ENCODE assay signal across 9 cellular contexts in the genomic region with DNA sequence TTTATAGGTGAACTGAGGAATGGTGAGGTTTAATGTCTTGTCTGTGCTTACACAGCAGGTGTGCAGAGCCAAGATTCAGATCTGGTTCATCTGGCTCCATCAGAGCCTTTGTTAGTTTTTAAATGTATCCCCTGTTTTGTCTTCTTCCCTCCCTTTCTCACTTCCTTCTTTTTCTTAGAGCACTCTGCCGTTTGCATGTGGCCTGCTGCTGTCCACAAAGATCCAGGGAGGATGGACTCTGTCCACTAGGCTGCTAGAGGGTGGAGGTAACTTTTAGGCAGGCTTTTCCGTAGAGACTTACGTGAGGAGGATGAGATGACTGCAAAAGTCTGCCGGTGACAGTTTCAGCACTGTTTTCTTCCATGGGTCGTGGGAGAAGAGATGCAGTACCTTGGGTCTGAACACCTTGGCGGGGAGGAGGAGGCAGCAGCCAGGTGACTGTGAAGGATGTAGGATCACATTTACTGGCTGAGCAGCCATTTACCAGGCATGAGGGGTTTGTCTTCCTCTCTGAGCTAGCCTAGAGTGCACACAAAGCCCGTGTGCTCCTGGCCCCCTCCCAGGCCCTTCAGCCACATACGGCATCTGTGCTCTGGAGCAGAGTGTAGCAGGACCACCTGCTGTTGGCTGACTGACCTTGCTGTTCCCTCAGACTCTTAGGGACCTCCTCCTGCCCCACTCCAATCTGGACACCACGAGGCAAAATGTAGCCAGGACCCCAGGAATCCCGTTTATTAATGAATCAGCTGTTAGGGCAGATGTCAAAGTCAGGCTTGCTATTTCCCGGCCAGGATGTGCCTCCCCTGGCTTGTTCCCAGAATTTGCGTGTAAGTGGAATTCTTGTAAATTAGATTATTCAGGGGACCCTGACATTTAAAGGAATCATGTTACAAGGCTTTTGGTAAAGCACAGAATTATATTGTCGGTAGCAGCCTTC. TPM values are rescaled to one million over a fixed set of nuclear protein-coding genes. Genes with fewer than 3 reads are reported as not detected.
DNase-seq lines count a peak whose midpoint lies in the region; ATAC-seq and TF ChIP-seq lines count a peak whose summit lies in the region.
"Had no signal": no experiment of that assay in that cellular context is flagged by ENCODE, and none has a peak within 500 bp of the region (broad histone marks: within the 10 kb centered on the region; RNA-seq: fewer than 3 reads in every experiment).

No MANE protein-coding gene starts in this region.

- peaks cover 30% of the 10 kb centered on the region for H3K4me1 Mint-ChIP-seq in T-helper 1 cell treated with Interleukin-12 subunit alpha and Interleukin-12 subunit beta and Interleukin-4 antibody, amounts not matched to agents 30 μg/mL and 1 μg/mL, for 36 hours (ENCODE audit: low read depth)
- H3K4me1 Mint-ChIP-seq in T-helper 17 cell (peaks cover 47% of the 10 kb centered on the region), glutamatergic neuron (ENCODE audit: low read depth, unreplicated experiment) (peaks cover 52% of the 10 kb centered on the region)
- H3K4me1 Mint-ChIP-seq in stimulated activated naive B cell treated with anti-CD40 and anti-IgM and Interleukin-4, amounts not matched to agents 10 μg/mL and 1 μg/mL and 100 μg/mL, for 72 hours = peaks cover 45 to 73% of the 10 kb centered on the region in 2 donors

- DNase-seq in T-helper 1 cell = no peak
- no peak for DNase-seq in T-helper 17 cell
- DNase-seq in glutamatergic neuron = peak; percentile 74
- DNase-seq in stimulated activated naive B cell treated with anti-CD40 and anti-IgM and Interleukin-4, amounts not matched to agents 10 μg/mL and 1 μg/mL and 100 μg/mL, for 72 hours = no peak
- no peak for DNase-seq in GM13976 (ENCODE audit: low spot score)
- DNase-seq in KG1 (lab: John Stamatoyannopoulos, UW) = no peak
- DNase-seq in pons (ENCODE audit: low spot score) = no peak

- TF ChIP-seq CTCF in glutamatergic neuron (IDR thresholded peaks at IDR 0.05; ENCODE audit: partially characterized antibody, unreplicated experiment) (no peak), GM13976 (IDR thresholded peaks at IDR 0.05; ENCODE audit: borderline replicate concordance, control extremely low read depth, extremely low read depth, insufficient read depth, missing control alignments) (no peak)

- in situ Hi-C loops in GM13976 (cut with MboI; ENCODE audit: low sequenced_read_pairs, unreplicated experiment) = no loop called here

- no peak for ATAC-seq in T-helper 17 cell
- no peak for ATAC-seq in stimulated activated naive B cell treated with anti-CD40 and anti-IgM and Interleukin-4, amounts not matched to agents 10 μg/mL and 1 μg/mL and 100 μg/mL, for 72 hours (replicated peaks)

- peak overlapping the region; percentile 82 for H3K4me3 Mint-ChIP-seq in T-helper 1 cell treated with Interleukin-12 subunit alpha and Interleukin-12 subunit beta and Interleukin-4 antibody, amounts not matched to agents 30 μg/mL and 1 μg/mL, for 36 hours
- peak overlapping the region; percentile 96 for H3K4me3 Mint-ChIP-seq in T-helper 17 cell
- H3K4me3 Mint-ChIP-seq in glutamatergic neuron (ENCODE audit: unreplicated experiment) = peak overlapping the region; percentile 94
- peak overlapping the region; percentile 84 to 88 for H3K4me3 Mint-ChIP-seq in stimulated activated naive B cell treated with anti-CD40 and anti-IgM and Interleukin-4, amounts not matched to agents 10 μg/mL and 1 μg/mL and 100 μg/mL, for 72 hours

- no peaks in the 10 kb centered on the region for H3K9me3 ChIP-seq in T-helper 17 cell (ENCODE audit: control insufficient read depth, low read length, poor library complexity, severe bottlenecking)

- peaks cover 10% of the 10 kb centered on the region for H3K36me3 Mint-ChIP-seq in T-helper 1 cell treated with Interleukin-12 subunit alpha and Interleukin-12 subunit beta and Interleukin-4 antibody, amounts not matched to agents 30 μg/mL and 1 μg/mL, for 36 hours (ENCODE audit: low read depth)
- H3K36me3 Mint-ChIP-seq in T-helper 17 cell (ENCODE audit: low read depth) = peaks cover 3% of the 10 kb centered on the region
- no peaks in the 10 kb centered on the region for H3K36me3 Mint-ChIP-seq in glutamatergic neuron (ENCODE audit: unreplicated experiment)
- peaks cover 19 to 31% of the 10 kb centered on the region in 2 donors for H3K36me3 Mint-ChIP-seq in stimulated activated naive B cell treated with anti-CD40 and anti-IgM and Interleukin-4, amounts not matched to agents 10 μg/mL and 1 μg/mL and 100 μg/mL, for 72 hours

- peak overlapping the region; percentile 93 for H3K27ac Mint-ChIP-seq in T-helper 1 cell treated with Interleukin-12 subunit alpha and Interleukin-12 subunit beta and Interleukin-4 antibody, amounts not matched to agents 30 μg/mL and 1 μg/mL, for 36 hours
- H3K27ac Mint-ChIP-seq in T-helper 17 cell (peak overlapping the region; percentile 98), glutamatergic neuron (ENCODE audit: unreplicated experiment) (peak overlapping the region; percentile 98)
- peak overlapping the region; percentile 56 for H3K27ac Mint-ChIP-seq in stimulated activated naive B cell treated with anti-CD40 and anti-IgM and Interleukin-4, amounts not matched to agents 10 μg/mL and 1 μg/mL and 100 μg/mL, for 72 hours

- no peaks in the 10 kb centered on the region for H3K27me3 Mint-ChIP-seq in T-helper 1 cell treated with Interleukin-12 subunit alpha and Interleukin-12 subunit beta and Interleukin-4 antibody, amounts not matched to agents 30 μg/mL and 1 μg/mL, for 36 hours (ENCODE audit: low read depth)
- H3K27me3 Mint-ChIP-seq in T-helper 17 cell (peaks cover 7% of the 10 kb centered on the region), glutamatergic neuron (ENCODE audit: unreplicated experiment) (peaks cover 20% of the 10 kb centered on the region)
- peaks cover 0 to 7% of the 10 kb centered on the region in 2 donors for H3K27me3 Mint-ChIP-seq in stimulated activated naive B cell treated with anti-CD40 and anti-IgM and Interleukin-4, amounts not matched to agents 10 μg/mL and 1 μg/mL and 100 μg/mL, for 72 hours

- H3K9me3 Mint-ChIP-seq in T-helper 1 cell treated with Interleukin-12 subunit alpha and Interleukin-12 subunit beta and Interleukin-4 antibody, amounts not matched to agents 30 μg/mL and 1 μg/mL, for 36 hours = no peaks in the 10 kb centered on the region
- H3K9me3 Mint-ChIP-seq in glutamatergic neuron (ENCODE audit: unreplicated experiment) = peaks cover 13% of the 10 kb centered on the region
- no peaks in the 10 kb centered on the region for H3K9me3 Mint-ChIP-seq in stimulated activated naive B cell treated with anti-CD40 and anti-IgM and Interleukin-4, amounts not matched to agents 10 μg/mL and 1 μg/mL and 100 μg/mL, for 72 hours

RNA-seq across cellular contexts. Expression of a gene that starts 1.9 kb away (rescaled TPM):
- total RNA-seq in T-helper 17 cell = 10 to 100 TPM; 27.0 to 27.8 TPM
- total RNA-seq in glutamatergic neuron (ENCODE audit: unreplicated experiment) = 62.6 TPM

RNA-seq across cellular contexts. Expression of a gene that starts 6.9 kb away (rescaled TPM):
- total RNA-seq in T-helper 17 cell (not detected), glutamatergic neuron (ENCODE audit: unreplicated experiment) (0.56 TPM)
- total RNA-seq: dermis blood vessel endothelial cell had no signal

RNA-seq across cellular contexts. Expression of a gene that starts 14.1 kb away (rescaled TPM):
- total RNA-seq in T-helper 17 cell (10 to 100 TPM; 21.9 to 28.7 TPM), glutamatergic neuron (ENCODE audit: unreplicated experiment) (25.4 TPM)

RNA-seq across cellular contexts. Expression of a gene that starts 37.6 kb away (rescaled TPM):
- total RNA-seq in T-helper 17 cell (not detected), glutamatergic neuron (ENCODE audit: unreplicated experiment) (2.3 TPM)
